ENCODE assay signal across 26 cellular contexts in the genomic region with DNA sequence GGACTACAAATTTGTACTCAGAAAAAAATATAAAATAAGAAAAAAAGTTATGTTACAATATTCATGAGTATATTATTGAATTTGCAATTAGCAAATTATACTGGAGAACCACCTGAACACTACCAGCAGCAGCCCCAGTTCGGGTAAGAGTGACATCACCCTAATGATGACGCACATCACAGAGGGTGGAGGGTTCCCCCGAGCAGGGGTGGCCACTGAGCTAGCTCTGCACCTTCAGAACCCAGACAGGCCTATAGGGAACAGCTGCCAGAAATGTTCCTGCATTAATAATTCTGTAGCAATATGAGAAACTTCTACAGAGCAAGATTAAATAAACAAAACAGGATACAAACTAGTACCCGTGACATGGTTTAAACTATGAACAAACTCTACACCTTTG.
"Had no signal": no experiment of that assay in that cellular context is flagged by ENCODE, and none has a peak within 500 bp of the region (broad histone marks: within the 10 kb centered on the region; RNA-seq: fewer than 3 reads in every experiment).

No MANE protein-coding gene starts in this region.

- H3K27ac ChIP-seq: coronary artery, epithelial cell of prostate, foreskin keratinocyte, gastroesophageal sphincter, heart left ventricle, hepatocyte, left lung, neural progenitor cell, psoas muscle, sigmoid colon, stomach, tibial artery had no signal

- H3K4me3 ChIP-seq: coronary artery, gastroesophageal sphincter, heart left ventricle, hepatocyte, left lung, mucosa of descending colon, neural progenitor cell, psoas muscle, sigmoid colon, stomach, tibial artery had no signal

- H2AFZ ChIP-seq: hepatocyte, neural progenitor cell had no signal

- DNase-seq: dermis blood vessel endothelial cell; foreskin keratinocyte; heart left ventricle; left cardiac atrium; left lung; mesenchymal stem cell; mucosa of descending colon; naive B cell; posterior cingulate gyrus; psoas muscle; right cardiac atrium; sigmoid colon; stimulated activated CD4-positive, alpha-beta T cell treated with anti-CD3 and anti-CD28 coated beads, Interleukin-2, amount 100 ng/mL, for 24 hours; stimulated activated CD4-positive, alpha-beta T cell treated with anti-CD3 and anti-CD28 coated beads, Interleukin-4, amount 100 ng/mL, for 24 hours; stimulated activated naive CD4-positive, alpha-beta T cell treated with Interleukin-2 at 50 U/mL for 16 hours; stomach; tibial artery had no signal

- FAIRE-seq: islet of Langerhans had no signal

- H3K27me3 ChIP-seq: foreskin keratinocyte, gastroesophageal sphincter, heart left ventricle, hepatocyte, left lung, neural progenitor cell, sigmoid colon, stomach, tibial artery had no signal

- ATAC-seq: esophagus mucosa; foreskin keratinocyte; gastroesophageal sphincter; heart left ventricle; left cardiac atrium; left lung; mucosa of descending colon; natural killer cell treated with Interleukin-12 subunit alpha and Interleukin-12 subunit beta and Interleukin-15 and Interleukin-18, amount 100 ng/mL, for 72 hours; psoas muscle; right cardiac atrium; stimulated activated effector memory CD8-positive, alpha-beta T cell treated with anti-CD3 and anti-CD28 coated beads, Interleukin-12 subunit alpha, Interleukin-12 subunit beta, amount 100 ng/mL, for 72 hours had no signal

- H3K36me3 ChIP-seq: heart left ventricle, left lung, neural progenitor cell, sigmoid colon had no signal

- H3K4me2 ChIP-seq: hepatocyte, neural progenitor cell had no signal

- H3K9me3 ChIP-seq: gastroesophageal sphincter, heart left ventricle, left lung, mucosa of descending colon, psoas muscle, sigmoid colon, stomach, tibial artery had no signal

- H3K9ac ChIP-seq: neural progenitor cell had no signal
